In the genomic region with DNA sequence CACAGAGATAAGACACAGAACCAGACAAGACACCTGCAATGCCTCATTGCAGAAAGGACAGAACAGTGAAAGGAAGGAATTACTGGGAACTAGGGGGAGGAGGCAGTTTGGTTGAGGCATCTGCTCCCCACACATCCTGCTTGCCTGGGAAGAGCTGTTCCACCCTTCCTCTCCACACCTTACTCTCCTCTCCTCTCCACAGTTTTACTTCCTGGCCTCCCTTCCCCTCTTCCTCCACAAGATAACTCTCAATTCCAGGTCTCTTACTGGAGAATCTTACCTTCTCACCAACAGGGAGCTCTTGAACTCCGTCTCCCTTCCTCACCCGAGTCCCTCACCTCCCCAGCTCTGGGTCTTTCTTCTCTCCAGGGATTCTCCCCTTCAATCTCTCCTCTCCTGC, we compare ENCODE assay signal across 7 cellular contexts. TPM values are rescaled to one million over a fixed set of nuclear protein-coding genes. Genes with fewer than 3 reads are reported as not detected.
A peak's percentile ranks its signal among the peaks of the same experiment; 100 is the strongest.
DNase-seq lines count a peak whose midpoint lies in the region; ATAC-seq lines count a peak whose summit lies in the region.
"Had no signal": no experiment of that assay in that cellular context is flagged by ENCODE, and none has a peak within 500 bp of the region (broad histone marks: within the 10 kb centered on the region; RNA-seq: fewer than 3 reads in every experiment).

No MANE protein-coding gene starts in this region.

- no peak for ATAC-seq in activated T-cell treated with anti-CD3 and anti-CD28 coated beads, Interleukin-2, amount 50 U/mL, for 72 hours (replicated peaks in 1 of 2)
- ATAC-seq in GM21717 (IDR thresholded peaks at IDR 0.05; ENCODE audit: unreplicated experiment), result no peak

- no peaks in the 10 kb centered on the region for H3K9me3 Mint-ChIP-seq in activated T-cell treated with anti-CD3 and anti-CD28 coated beads, Interleukin-2, amount 50 U/mL, for 72 hours

- H3K27ac ChIP-seq in epithelial cell of prostate, result peak overlapping the region; percentile 95
- peak overlapping the region; percentile 92 for H3K27ac ChIP-seq in temporal lobe (ENCODE audit: low read depth, low read length)

- H3K4me1 Mint-ChIP-seq in activated T-cell treated with anti-CD3 and anti-CD28 coated beads, Interleukin-2, amount 50 U/mL, for 72 hours (ENCODE audit: low read depth), result peaks cover 59% of the 10 kb centered on the region

- H3K27ac Mint-ChIP-seq in activated T-cell treated with anti-CD3 and anti-CD28 coated beads, Interleukin-2, amount 50 U/mL, for 72 hours, result peak overlapping the region; percentile 62

- peak overlapping the region; percentile 94 for H3K4me3 Mint-ChIP-seq in activated T-cell treated with anti-CD3 and anti-CD28 coated beads, Interleukin-2, amount 50 U/mL, for 72 hours

- no peak for DNase-seq in activated T-cell treated with anti-CD3 and anti-CD28 coated beads, Interleukin-2, amount 50 U/mL, for 72 hours
- no peak for DNase-seq in activated T-cell treated with anti-CD3 and anti-CD28 coated beads, Interleukin-2, amount 50 U/mL, for 1 hour
- DNase-seq in epithelial cell of prostate (ENCODE audit: low read depth, low spot score) (no peak), NCI-H2107 (lab: John Stamatoyannopoulos, UW) (no peak)
- DNase-seq: AML-193 had no signal

- H3K27me3 Mint-ChIP-seq in activated T-cell treated with anti-CD3 and anti-CD28 coated beads, Interleukin-2, amount 50 U/mL, for 72 hours (ENCODE audit: low read depth), result no peaks in the 10 kb centered on the region

- peaks cover 15 to 31% of the 10 kb centered on the region in 2 donors for H3K36me3 Mint-ChIP-seq in activated T-cell treated with anti-CD3 and anti-CD28 coated beads, Interleukin-2, amount 50 U/mL, for 72 hours (ENCODE audit: insufficient read depth in 2 of 2)

RNA-seq across cellular contexts. Expression of a gene that starts 2.1 kb away (rescaled TPM):
- total RNA-seq in activated T-cell treated with anti-CD3 and anti-CD28 coated beads, Interleukin-2, amount 50 U/mL, for 72 hours, result 10 to 100 TPM; 58.4 to 75.7 TPM
- 5.7 TPM for total RNA-seq in temporal lobe

RNA-seq across cellular contexts. Expression of a gene that starts 6.9 kb away (rescaled TPM):
- total RNA-seq in activated T-cell treated with anti-CD3 and anti-CD28 coated beads, Interleukin-2, amount 50 U/mL, for 72 hours, result 100 to 1,000 TPM; 108 to 163 TPM
- 2.7 TPM for total RNA-seq in temporal lobe

RNA-seq across cellular contexts. Expression of a gene that starts 23.9 kb away (rescaled TPM):
- 10 to 100 TPM; 64.2 to 71.1 TPM for total RNA-seq in activated T-cell treated with anti-CD3 and anti-CD28 coated beads, Interleukin-2, amount 50 U/mL, for 72 hours
- total RNA-seq in temporal lobe, result 13.0 TPM

RNA-seq across cellular contexts. Expression of a gene that starts 24.0 kb away (rescaled TPM):
- total RNA-seq in activated T-cell treated with anti-CD3 and anti-CD28 coated beads, Interleukin-2, amount 50 U/mL, for 72 hours, result 10 to 100 TPM; 51.4 to 51.6 TPM
- 16.7 TPM for total RNA-seq in temporal lobe

RNA-seq across cellular contexts. Expression of a gene that starts 28.1 kb away (rescaled TPM):
- total RNA-seq in activated T-cell treated with anti-CD3 and anti-CD28 coated beads, Interleukin-2, amount 50 U/mL, for 72 hours, result not detected
- total RNA-seq in temporal lobe, result not detected

Comparison
In these comparisons a context has a peak if more than half of its experiments do, and no peak if none do; other contexts are left out.
1. RNA of a gene that starts 6.9 kb away (total RNA-seq): 108 to 163 TPM in activated T-cell treated with anti-CD3 and anti-CD28 coated beads, Interleukin-2, amount 50 U/mL, for 72 hours; 2.7 TPM in temporal lobe (single experiment); every median in the first group is over 10 times any median in the second.